ENCODE assay signal across 14 cellular contexts in the genomic region with DNA sequence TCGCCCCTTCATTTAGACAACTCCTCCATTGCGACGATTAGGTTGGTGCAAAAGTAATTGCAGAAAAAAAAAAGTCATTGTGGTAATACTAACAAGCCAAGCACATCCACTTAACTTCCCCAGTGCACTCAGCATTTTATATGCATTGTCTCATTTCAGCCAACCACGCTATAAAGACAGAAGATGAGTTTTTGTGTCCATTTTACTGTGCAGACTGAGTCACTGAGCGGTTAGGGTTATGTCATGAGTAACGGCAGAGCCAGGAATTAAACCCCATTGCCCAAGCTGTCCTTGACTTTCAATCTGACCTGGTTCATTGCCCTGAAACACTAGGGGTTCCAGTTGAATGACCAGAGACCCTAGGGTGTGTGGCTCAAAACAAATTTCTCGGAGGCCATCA.
"Had no signal": no experiment of that assay in that cellular context is flagged by ENCODE, and none has a peak within 500 bp of the region (broad histone marks: within the 10 kb centered on the region; RNA-seq: fewer than 3 reads in every experiment).

No MANE protein-coding gene starts in this region.

- H3K36me3 ChIP-seq: lower lobe of right lung, thyroid gland, uterus had no signal

- H3K9me3 Mint-ChIP-seq: dendritic cell treated with granulocyte-macrophage colony-stimulating factor and Interleukin-4, amounts not matched to agents 40 ng/mL and 50 ng/mL, for 4 days; immature natural killer cell had no signal

- H3K9ac ChIP-seq: parathyroid adenoma had no signal

- H3K79me2 ChIP-seq: parathyroid adenoma had no signal

- H3K4me3 ChIP-seq: lower lobe of right lung, thyroid gland, uterus had no signal

- H3K4me1 ChIP-seq: lower lobe of right lung, parathyroid adenoma, thyroid gland, uterus had no signal

- H3K9me3 ChIP-seq: lower lobe of right lung, thyroid gland, uterus had no signal

- H3K4me3 Mint-ChIP-seq: activated naive CD8-positive, alpha-beta T cell; dendritic cell treated with granulocyte-macrophage colony-stimulating factor and Interleukin-4, amounts not matched to agents 40 ng/mL and 50 ng/mL, for 4 days; immature natural killer cell had no signal

- DNase-seq: activated CD4-positive, CD25-positive, alpha-beta regulatory T cell; activated gamma-delta T cell; cerebellar nuclear complex; immature natural killer cell; left cardiac atrium; lower lobe of right lung; midbrain; stimulated activated CD4-positive, alpha-beta T cell treated with anti-CD3 and anti-CD28 coated beads, Interleukin-15, amount 100 ng/mL, for 24 hours; stimulated activated CD4-positive, alpha-beta T cell treated with anti-CD3 and anti-CD28 coated beads, Interleukin-4, amount 100 ng/mL, for 24 hours; thyroid gland; uterus had no signal

- H3K27me3 ChIP-seq: thyroid gland, uterus had no signal

- H3K27ac ChIP-seq: lower lobe of right lung, parathyroid adenoma, thyroid gland, uterus had no signal

- H3K27ac Mint-ChIP-seq: activated naive CD8-positive, alpha-beta T cell; dendritic cell treated with granulocyte-macrophage colony-stimulating factor and Interleukin-4, amounts not matched to agents 40 ng/mL and 50 ng/mL, for 4 days had no signal

- ATAC-seq: left cardiac atrium, lower lobe of right lung had no signal

- H2AFZ ChIP-seq: parathyroid adenoma had no signal

- H3K27me3 Mint-ChIP-seq: activated naive CD8-positive, alpha-beta T cell; dendritic cell treated with granulocyte-macrophage colony-stimulating factor and Interleukin-4, amounts not matched to agents 40 ng/mL and 50 ng/mL, for 4 days had no signal
